Comparison of ENCODE assay signal across 8 cellular contexts in the genomic region with DNA sequence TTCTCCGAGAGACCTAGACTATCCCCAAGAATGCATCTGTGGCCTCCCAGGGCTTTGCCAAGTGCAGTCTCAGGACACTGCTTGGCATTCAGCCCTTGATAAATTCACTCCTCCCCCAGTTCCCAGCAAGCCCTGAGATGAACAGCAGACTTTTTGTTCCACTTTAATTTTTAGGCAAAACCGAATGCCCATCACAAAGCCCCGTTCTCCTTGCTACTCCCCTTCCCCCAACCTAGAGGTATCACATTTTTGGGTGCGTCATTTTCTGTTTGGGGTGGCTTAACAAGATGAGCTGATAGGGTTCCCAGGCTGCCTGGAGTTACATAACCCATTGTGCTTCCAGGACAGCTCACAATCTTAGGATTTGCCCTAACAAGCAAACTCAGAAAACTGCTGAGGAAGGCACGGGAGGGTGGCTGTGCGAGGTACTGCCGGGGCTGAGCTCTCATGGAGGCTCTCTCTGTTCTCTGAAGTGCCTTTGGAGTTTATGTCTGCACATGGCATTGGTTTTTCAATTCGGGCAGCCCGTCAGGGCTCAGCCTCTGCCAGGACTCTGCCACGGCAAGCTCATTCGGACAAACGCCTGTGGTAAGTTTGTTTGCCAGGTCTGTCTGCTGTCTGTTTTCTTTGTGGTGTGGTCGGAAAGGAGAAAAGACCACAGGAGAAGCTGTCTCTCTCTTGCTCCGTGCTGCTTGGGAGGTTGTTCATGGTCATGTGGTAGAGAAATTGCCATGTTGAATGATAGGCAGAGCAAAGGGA. TPM values are rescaled to one million over a fixed set of nuclear protein-coding genes. Genes with fewer than 3 reads are reported as not detected.
DNase-seq lines count a peak whose midpoint lies in the region; ATAC-seq and TF ChIP-seq lines count a peak whose summit lies in the region.

A gene with protein sequence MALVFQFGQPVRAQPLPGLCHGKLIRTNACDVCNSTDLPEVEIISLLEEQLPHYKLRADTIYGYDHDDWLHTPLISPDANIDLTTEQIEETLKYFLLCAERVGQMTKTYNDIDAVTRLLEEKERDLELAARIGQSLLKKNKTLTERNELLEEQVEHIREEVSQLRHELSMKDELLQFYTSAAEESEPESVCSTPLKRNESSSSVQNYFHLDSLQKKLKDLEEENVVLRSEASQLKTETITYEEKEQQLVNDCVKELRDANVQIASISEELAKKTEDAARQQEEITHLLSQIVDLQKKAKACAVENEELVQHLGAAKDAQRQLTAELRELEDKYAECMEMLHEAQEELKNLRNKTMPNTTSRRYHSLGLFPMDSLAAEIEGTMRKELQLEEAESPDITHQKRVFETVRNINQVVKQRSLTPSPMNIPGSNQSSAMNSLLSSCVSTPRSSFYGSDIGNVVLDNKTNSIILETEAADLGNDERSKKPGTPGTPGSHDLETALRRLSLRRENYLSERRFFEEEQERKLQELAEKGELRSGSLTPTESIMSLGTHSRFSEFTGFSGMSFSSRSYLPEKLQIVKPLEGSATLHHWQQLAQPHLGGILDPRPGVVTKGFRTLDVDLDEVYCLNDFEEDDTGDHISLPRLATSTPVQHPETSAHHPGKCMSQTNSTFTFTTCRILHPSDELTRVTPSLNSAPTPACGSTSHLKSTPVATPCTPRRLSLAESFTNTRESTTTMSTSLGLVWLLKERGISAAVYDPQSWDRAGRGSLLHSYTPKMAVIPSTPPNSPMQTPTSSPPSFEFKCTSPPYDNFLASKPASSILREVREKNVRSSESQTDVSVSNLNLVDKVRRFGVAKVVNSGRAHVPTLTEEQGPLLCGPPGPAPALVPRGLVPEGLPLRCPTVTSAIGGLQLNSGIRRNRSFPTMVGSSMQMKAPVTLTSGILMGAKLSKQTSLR (plus strand): TSS at position 385 of the 759 bp plus-strand sequence. CDS start 113 bp downstream, at position 498.

- WGBS in heart left ventricle, 4 donors, result 42 to 54% (median 49%) methylated on average over 14 of the region's 14 CpGs

- DNase-seq in EH (ENCODE audit: low read depth) (peak; percentile 64), heart left ventricle (peak; percentile 37 to 56 (median 44)), renal cortical epithelial cell (ENCODE audit: low read depth) (peak; percentile 51), NCI-H1694 treated with DMSO at 0.1 percent for 48 hours (lab: John Stamatoyannopoulos, UW) (no peak), NOMO-1 treated with dmso at 0.1 percent for 144 hours (lab: John Stamatoyannopoulos, UW; ENCODE audit: unreplicated experiment) (no peak), NCI-H187 treated with DMSO at 0.1 percent for 48 hours (lab: John Stamatoyannopoulos, UW) (no peak), HEK293T (ENCODE audit: extremely low spot score) (no peak)
- DNase-seq in activated naive CD8-positive, alpha-beta T cell treated with anti-CD3 and anti-CD28 coated beads, Interleukin-2, amount 10 ng/mL, durations not matched to agents 7 days and 5 days, result no peak

- peaks cover 41% of the 10 kb centered on the region for H3K36me3 Mint-ChIP-seq in activated naive CD8-positive, alpha-beta T cell treated with anti-CD3 and anti-CD28 coated beads, Interleukin-2, amount 10 ng/mL, durations not matched to agents 7 days and 5 days

- H3K9me3 ChIP-seq in heart left ventricle, result peaks cover 0 to 7% (median 0%) of the 10 kb centered on the region in 12 donors

- H3K27me3 Mint-ChIP-seq in activated naive CD8-positive, alpha-beta T cell treated with anti-CD3 and anti-CD28 coated beads, Interleukin-2, amount 10 ng/mL, durations not matched to agents 7 days and 5 days, result no peaks in the 10 kb centered on the region

- peaks cover 6% of the 10 kb centered on the region for H3K9me3 Mint-ChIP-seq in activated naive CD8-positive, alpha-beta T cell treated with anti-CD3 and anti-CD28 coated beads, Interleukin-2, amount 10 ng/mL, durations not matched to agents 7 days and 5 days

- no peaks in the 10 kb centered on the region for H3K27me3 ChIP-seq in heart left ventricle

- H3K4me3 ChIP-seq in heart left ventricle, result peak within 1 kb of the TSS in 10 of 12 donors; percentile 3 to 54 (median 30)

- TF ChIP-seq POLR2A in heart left ventricle (IDR thresholded peaks at IDR 0.05), result no peak

- intact Hi-C loops in heart left ventricle (cut with DNase I), result no loop called here

- ATAC-seq in activated naive CD8-positive, alpha-beta T cell treated with anti-CD3 and anti-CD28 coated beads, Interleukin-2, amount 10 ng/mL, durations not matched to agents 7 days and 5 days (ENCODE audit: low read depth), result no peak
- ATAC-seq in heart left ventricle, result peak; percentile 67 to 82 (median 76)

- H3K27ac ChIP-seq in heart left ventricle, result peak within 1 kb of the TSS; percentile 43 to 89 (median 78)

- POLR2A ChIA-PET in activated naive CD8-positive, alpha-beta T cell treated with anti-CD3 and anti-CD28 coated beads, Interleukin-2, amount 10 ng/mL, durations not matched to agents 7 days and 5 days (lab: Charles Lee), result no interaction called here
- POLR2A ChIA-PET in HEK293T (lab: Yijun Ruan, JAX), result no interaction called here

- peaks cover 21% of the 10 kb centered on the region for H3K4me1 Mint-ChIP-seq in activated naive CD8-positive, alpha-beta T cell treated with anti-CD3 and anti-CD28 coated beads, Interleukin-2, amount 10 ng/mL, durations not matched to agents 7 days and 5 days

- no peak within 1 kb of the TSS for H3K4me3 Mint-ChIP-seq in activated naive CD8-positive, alpha-beta T cell treated with anti-CD3 and anti-CD28 coated beads, Interleukin-2, amount 10 ng/mL, durations not matched to agents 7 days and 5 days

- CTCF ChIA-PET in HEK293T (lab: Yijun Ruan, JAX), result no interaction called here

- TF ChIP-seq CTCF in heart left ventricle (IDR thresholded peaks at IDR 0.05), result no peak

- peak within 1 kb of the TSS; percentile 44 for H3K27ac Mint-ChIP-seq in activated naive CD8-positive, alpha-beta T cell treated with anti-CD3 and anti-CD28 coated beads, Interleukin-2, amount 10 ng/mL, durations not matched to agents 7 days and 5 days

- peaks cover 0 to 43% (median 26%) of the 10 kb centered on the region in 9 donors for H3K36me3 ChIP-seq in heart left ventricle

- H3K4me1 ChIP-seq in heart left ventricle, result peaks cover 3 to 82% (median 26%) of the 10 kb centered on the region in 12 donors

TF ChIP-seq in HEK293T, 16 proteins besides CTCF, POLR2A, EP300 and RAD21:
- TF ChIP-seq TARDBP (IDR thresholded peaks at IDR 0.05), result no peak
- no peak for TF ChIP-seq SUZ12 (IDR thresholded peaks at IDR 0.05)
- TF ChIP-seq FOXK2 (IDR thresholded peaks at IDR 0.05), result no peak
TF ChIP-seq in HEK293T: peak in this region for 0.

RNA-seq across cellular contexts. Expression of the gene that starts here (rescaled TPM):
- 10 to 100 TPM; 32.7 to 33.9 TPM for total RNA-seq in activated naive CD8-positive, alpha-beta T cell treated with anti-CD3 and anti-CD28 coated beads, Interleukin-2, amount 10 ng/mL, durations not matched to agents 7 days and 5 days
- total RNA-seq in heart left ventricle (100 to 1,000 TPM; 149 to 364 (median 272) TPM), renal cortical epithelial cell (26.4 and 84.4 TPM in 2 replicates)
- polyA plus RNA-seq in heart left ventricle, result 10 to 100 TPM; 53.3 to 76.3 TPM

Comparison
In these comparisons a context has a peak if more than half of its experiments do, and no peak if none do; other contexts are left out.
1. DNase-seq: peak in EH (single experiment), heart left ventricle (5 of 5) and renal cortical epithelial cell (single experiment); none in activated naive CD8-positive, alpha-beta T cell treated with anti-CD3 and anti-CD28 coated beads, Interleukin-2, amount 10 ng/mL, durations not matched to agents 7 days and 5 days (single experiment), NCI-H1694 treated with DMSO at 0.1 percent for 48 hours (single experiment), NOMO-1 treated with dmso at 0.1 percent for 144 hours (single experiment), NCI-H187 treated with DMSO at 0.1 percent for 48 hours (single experiment) and HEK293T (single experiment).